ENCODE assay signal across 23 cellular contexts in the genomic region with DNA sequence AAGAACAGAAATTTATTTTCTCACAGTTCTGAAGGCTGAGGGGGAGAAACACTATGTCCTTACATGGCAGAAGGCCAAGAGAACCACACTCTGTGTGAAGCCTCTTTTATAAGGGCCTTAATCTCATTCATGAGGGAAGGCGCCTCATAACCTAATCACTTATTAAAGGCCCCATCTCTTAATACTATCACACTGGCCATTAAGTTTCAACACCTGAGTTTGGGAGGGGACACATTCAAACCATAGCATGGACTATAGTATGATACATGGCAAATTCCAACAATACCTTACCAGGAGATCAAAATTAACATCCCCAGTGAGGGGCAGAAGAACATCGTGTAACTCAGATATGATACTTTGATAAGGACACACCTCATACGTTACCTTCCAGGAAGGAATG.
"Had no signal": no experiment of that assay in that cellular context is flagged by ENCODE, and none has a peak within 500 bp of the region (broad histone marks: within the 10 kb centered on the region; RNA-seq: fewer than 3 reads in every experiment).

No MANE protein-coding gene starts in this region.

- H3K4me3 ChIP-seq: MG63, SJSA1, SK-N-MC had no signal

- H3K27ac ChIP-seq: HL-60, RWPE1, SJSA1, SK-N-MC had no signal

- H3K27me3 ChIP-seq: MG63, SJSA1 had no signal

- DNase-seq: Karpas-422; KG1; MG63; NCI-H1092 treated with DMSO at 0.1 percent for 48 hours; NCI-H1436; NCI-H187; NCI-H2029; NCI-H2081 treated with DMSO at 0.1 percent for 48 hours; NCI-H226; NCI-H446; NCI-H510A; NCI-H524 treated with DMSO at 0.1 percent for 48 hours; NCI-H69; NCI-H774; NK-92 treated with Interleukin-12 subunit alpha and Interleukin-12 subunit beta, amount 100 ng/mL, for 24 hours; PC-3; SIG-M5 had no signal

- ATAC-seq: Panc1, PC-3, Right ventricle myocardium inferior had no signal

- H3K9me3 ChIP-seq: MG63, SJSA1 had no signal

- H3K36me3 ChIP-seq: MG63, SJSA1 had no signal
